In genomic region chr11:67545280-67545679, GRCh38 we compare ENCODE assay signal across 13 cellular contexts. TPM values are rescaled to one million over a fixed set of nuclear protein-coding genes. Genes with fewer than 3 reads are reported as not detected.
A peak's percentile ranks its signal among the peaks of the same experiment; 100 is the strongest.
DNase-seq lines count a peak whose midpoint lies in the region; ATAC-seq and TF ChIP-seq lines count a peak whose summit lies in the region.
"Had no signal": no experiment of that assay in that cellular context is flagged by ENCODE, and none has a peak within 500 bp of the region (broad histone marks: within the 10 kb centered on the region; RNA-seq: fewer than 3 reads in every experiment).

No MANE protein-coding gene starts in this region.

- peak; percentile 82 for ATAC-seq in mucosa of descending colon
- ATAC-seq in GM21447 (IDR thresholded peaks at IDR 0.05; ENCODE audit: unreplicated experiment): no peak
- ATAC-seq in CD4-positive, alpha-beta T cell (ENCODE audit: poor library complexity): no peak

- no peak overlapping the region for H3K4me3 ChIP-seq in BLaER1 treated with 17β-estradiol and CSF1 and Interleukin-3, amounts not matched to agents 10 nM and 100 nM
- H3K4me3 ChIP-seq in mucosa of descending colon: no peak overlapping the region

- no peaks in the 10 kb centered on the region for H3K36me3 ChIP-seq in BLaER1 treated with 17β-estradiol and CSF1 and Interleukin-3, amounts not matched to agents 10 nM and 100 nM
- no peaks in the 10 kb centered on the region for H3K36me3 ChIP-seq in mucosa of descending colon (ENCODE audit: low read depth)

- POLR2A ChIA-PET in HEK293T (lab: Yijun Ruan, JAX): no interaction called here
- POLR2A ChIA-PET in CD4-positive, alpha-beta T cell (lab: Charles Lee): no interaction called here

- peaks cover 2 to 15% (median 10%) of the 10 kb centered on the region in 11 experiments for H3K9me3 ChIP-seq in BLaER1 treated with 17β-estradiol and CSF1 and Interleukin-3, amounts not matched to agents 10 nM and 100 nM (replicated peaks in 1 of 11)
- no peaks in the 10 kb centered on the region for H3K9me3 ChIP-seq in mucosa of descending colon
- H3K9me3 ChIP-seq in CD4-positive, alpha-beta T cell (ENCODE audit: control insufficient read depth, low read length): no peaks in the 10 kb centered on the region

- H3K27me3 Mint-ChIP-seq in CD4-positive, alpha-beta T cell: peaks cover 3% of the 10 kb centered on the region

- intact Hi-C loops in mucosa of descending colon (cut with DNase I, micrococcal nuclease): no loop called here
- intact Hi-C loops in CD4-positive, alpha-beta T cell (cut with DNase I, micrococcal nuclease): loop anchor here in 1 of 2 experiments (10.0 kb wide), 1 partner anchor 840 kb away; no protein-coding TSS in a partner anchor

- no peaks in the 10 kb centered on the region for H3K36me3 Mint-ChIP-seq in CD4-positive, alpha-beta T cell (ENCODE audit: low read depth)

- no peaks in the 10 kb centered on the region for H3K4me1 Mint-ChIP-seq in CD4-positive, alpha-beta T cell (ENCODE audit: low read depth)
- H3K4me1 Mint-ChIP-seq: memory B cell had no signal

- no peaks in the 10 kb centered on the region for H3K27me3 ChIP-seq in BLaER1 treated with 17β-estradiol and CSF1 and Interleukin-3, amounts not matched to agents 10 nM and 100 nM
- no peaks in the 10 kb centered on the region for H3K27me3 ChIP-seq in CD4-positive, alpha-beta T cell (ENCODE audit: control insufficient read depth, insufficient read depth, low read length)

- peak; percentile 19 for TF ChIP-seq CTCF in mucosa of descending colon (IDR thresholded peaks at IDR 0.05)
- no peak for TF ChIP-seq CTCF in CD4-positive, alpha-beta T cell (IDR thresholded peaks at IDR 0.05)

- H3K4me3 Mint-ChIP-seq in CD4-positive, alpha-beta T cell: no peak overlapping the region
- H3K4me3 Mint-ChIP-seq: memory B cell had no signal

- H3K27ac Mint-ChIP-seq in CD4-positive, alpha-beta T cell: no peak overlapping the region
- H3K27ac Mint-ChIP-seq: memory B cell had no signal

- no peaks in the 10 kb centered on the region for H3K9me3 Mint-ChIP-seq in CD4-positive, alpha-beta T cell
- H3K9me3 Mint-ChIP-seq: memory B cell had no signal

- DNase-seq in HEK293T (ENCODE audit: extremely low spot score): peak; percentile 30
- DNase-seq in ecto neural progenitor cell (ENCODE audit: low spot score): peak; percentile 66
- peak; percentile 88 to 91 (median 89) for DNase-seq in mucosa of descending colon
- DNase-seq in activated effector memory CD4-positive, alpha-beta T cell treated with Interleukin-2 at 50 U/mL for 16 hours: no peak
- DNase-seq in NK-92 (lab: John Stamatoyannopoulos, UW; ENCODE audit: unreplicated experiment): no peak
- no peak for DNase-seq in CD4-positive, alpha-beta T cell
- DNase-seq: activated naive CD4-positive, alpha-beta T cell treated with Interleukin-2 at 50 U/mL for 16 hours; cortex of kidney; NCI-H2107; trophoblast cell had no signal

- H3K27ac ChIP-seq in BLaER1 treated with 17β-estradiol and CSF1 and Interleukin-3, amounts not matched to agents 10 nM and 100 nM: no peak overlapping the region; a peak in 1 of 22 replicates
- no peak overlapping the region for H3K27ac ChIP-seq in CD4-positive, alpha-beta T cell (ENCODE audit: low read depth, low read length)

- no peak overlapping the region for H3K9ac ChIP-seq in BLaER1 treated with 17β-estradiol and CSF1 and Interleukin-3, amounts not matched to agents 10 nM and 100 nM

- no peaks in the 10 kb centered on the region for H4K20me1 ChIP-seq in BLaER1 treated with 17β-estradiol and CSF1 and Interleukin-3, amounts not matched to agents 10 nM and 100 nM

- CTCF ChIA-PET in HEK293T (lab: Yijun Ruan, JAX): interaction anchor here (0.6 kb wide), 1 partner anchor 113 kb away, joined by 3 read pairs; no protein-coding TSS in a partner anchor
- CTCF ChIA-PET in CD4-positive, alpha-beta T cell (lab: Charles Lee): no interaction called here

- peaks cover 0 to 47% (median 23%) of the 10 kb centered on the region in 10 experiments; a peak in 16 of 20 replicates for H3K4me1 ChIP-seq in BLaER1 treated with 17β-estradiol and CSF1 and Interleukin-3, amounts not matched to agents 10 nM and 100 nM
- H3K4me1 ChIP-seq in mucosa of descending colon (ENCODE audit: low read depth): peaks cover 23% of the 10 kb centered on the region

- H3K4me2 ChIP-seq in BLaER1 treated with 17β-estradiol and CSF1 and Interleukin-3, amounts not matched to agents 10 nM and 100 nM: peak overlapping the region in 8 of 11 experiments; percentile 12 to 66 (median 54); a peak in 15 of 22 replicates

TF ChIP-seq in HEK293T, 16 proteins besides CTCF, POLR2A, EP300 and RAD21:
- TF ChIP-seq SP1 (IDR thresholded peaks at IDR 0.05): no peak
- no peak for TF ChIP-seq LEF1 (IDR thresholded peaks at IDR 0.05; ENCODE audit: borderline replicate concordance)
- TF ChIP-seq, protein P1, sequence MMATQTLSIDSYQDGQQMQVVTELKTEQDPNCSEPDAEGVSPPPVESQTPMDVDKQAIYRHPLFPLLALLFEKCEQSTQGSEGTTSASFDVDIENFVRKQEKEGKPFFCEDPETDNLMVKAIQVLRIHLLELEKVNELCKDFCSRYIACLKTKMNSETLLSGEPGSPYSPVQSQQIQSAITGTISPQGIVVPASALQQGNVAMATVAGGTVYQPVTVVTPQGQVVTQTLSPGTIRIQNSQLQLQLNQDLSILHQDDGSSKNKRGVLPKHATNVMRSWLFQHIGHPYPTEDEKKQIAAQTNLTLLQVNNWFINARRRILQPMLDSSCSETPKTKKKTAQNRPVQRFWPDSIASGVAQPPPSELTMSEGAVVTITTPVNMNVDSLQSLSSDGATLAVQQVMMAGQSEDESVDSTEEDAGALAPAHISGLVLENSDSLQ (IDR thresholded peaks at IDR 0.05): peak; percentile 76
- TF ChIP-seq NFRKB (IDR thresholded peaks at IDR 0.05): no peak
- TF ChIP-seq CTBP1 (IDR thresholded peaks at IDR 0.05; ENCODE audit: borderline replicate concordance): no peak

RNA-seq across cellular contexts. Expression of gene CABP2, which starts 22.0 kb away (rescaled TPM):
- total RNA-seq in mucosa of descending colon: not detected
- not detected for total RNA-seq in CD4-positive, alpha-beta T cell

RNA-seq across cellular contexts. Expression of gene CDK2AP2, which starts 37.3 kb away (rescaled TPM):
- total RNA-seq in mucosa of descending colon: 10 to 100 TPM; 63.5 to 81.3 (median 79.3) TPM
- 10 to 100 TPM; 19.5 to 22.0 TPM for total RNA-seq in CD4-positive, alpha-beta T cell

RNA-seq across cellular contexts. Expression of gene GSTP1, which starts 38.3 kb away (rescaled TPM):
- total RNA-seq in mucosa of descending colon: 100 to 1,000 TPM; 284 to 441 (median 325) TPM
- 10 to 100 TPM; 60.1 to 62.8 TPM for total RNA-seq in CD4-positive, alpha-beta T cell

RNA-seq across cellular contexts. Expression of gene PITPNM1, which starts 40.1 kb away (rescaled TPM):
- 100 to 1,000 TPM in 1 of 3 donors, 10 to 100 TPM in 2; 59.6 to 104 (median 83.7) TPM for total RNA-seq in mucosa of descending colon
- 10 to 100 TPM; 90.0 to 94.8 TPM for total RNA-seq in CD4-positive, alpha-beta T cell

Comparison
In these comparisons a context has a peak if more than half of its experiments do, and no peak if none do; other contexts are left out.
1. DNase-seq: peak in HEK293T (single experiment), ecto neural progenitor cell (single experiment) and mucosa of descending colon (3 of 3); none in activated effector memory CD4-positive, alpha-beta T cell treated with Interleukin-2 at 50 U/mL for 16 hours (single experiment), NK-92 (single experiment) and CD4-positive, alpha-beta T cell (0 of 10).
2. RNA of gene GSTP1, which starts 38.3 kb away (total RNA-seq): 284 to 441 TPM in mucosa of descending colon; 60.1 to 62.8 TPM in CD4-positive, alpha-beta T cell; every median in the first group is over 4 times any median in the second.